12 cellular contexts compared by ENCODE assay signal in genomic region chr22:38258895-38259294, GRCh38. TPM values are rescaled to one million over a fixed set of nuclear protein-coding genes. Genes with fewer than 3 reads are reported as not detected.
DNase-seq lines count a peak whose midpoint lies in the region; ATAC-seq, FAIRE-seq and TF ChIP-seq lines count a peak whose summit lies in the region.
"Had no signal": no experiment of that assay in that cellular context is flagged by ENCODE, and none has a peak within 500 bp of the region (broad histone marks: within the 10 kb centered on the region; RNA-seq: fewer than 3 reads in every experiment).

No MANE protein-coding gene starts in this region.

- H3K4me3 Mint-ChIP-seq in natural killer cell: peak overlapping the region; percentile 14

- no peaks in the 10 kb centered on the region for H3K27me3 Mint-ChIP-seq in natural killer cell (ENCODE audit: low read depth in 2 of 2)

- peak overlapping the region; percentile 57 for H3K27ac ChIP-seq in angular gyrus (ENCODE audit: low read depth, low read length)
- H3K27ac ChIP-seq in gastroesophageal sphincter: peak overlapping the region in 3 of 4 donors; percentile 82 to 89 (median 85)
- H3K27ac ChIP-seq in thyroid gland: peak overlapping the region in 2 of 3 donors; percentile 64 to 80
- H3K27ac ChIP-seq in small intestine (ENCODE audit: low read depth in 1 of 2, low read length in 1 of 2): peak overlapping the region in 1 of 2 donors; percentile 90
- H3K27ac ChIP-seq: foreskin keratinocyte had no signal

- no peak for TF ChIP-seq EP300 in gastroesophageal sphincter (IDR thresholded peaks at IDR 0.05)

- no peak for FAIRE-seq in small intestine (lab: Jason Lieb, UNC)

- WGBS in gastroesophageal sphincter (ENCODE audit: low coverage in 1 of 2), 2 donors: 20 to 31% methylated on average over 1 to 8 of the region's 8 CpGs
- 76 to 77% methylated on average over 8 of the region's 8 CpGs for WGBS in thyroid gland, 2 donors
- WGBS in small intestine, 3 donors: 56 to 74% (median 69%) methylated on average over 8 of the region's 8 CpGs

- peaks cover 37 to 59% of the 10 kb centered on the region in 2 donors for H3K4me1 Mint-ChIP-seq in natural killer cell

- H3K27ac Mint-ChIP-seq in natural killer cell: peak overlapping the region in 1 of 2 donors; percentile 76

- H3K4me3 ChIP-seq in gastroesophageal sphincter (no peak overlapping the region), thyroid gland (replicated peaks in 1 of 3) (no peak overlapping the region), small intestine (ENCODE audit: low read depth in 1 of 2, low read length in 2 of 2) (no peak overlapping the region)

- H3K36me3 Mint-ChIP-seq in natural killer cell: no peaks in the 10 kb centered on the region

- intact Hi-C loops in natural killer cell (cut with micrococcal nuclease): no loop called here
- intact Hi-C loops in thyroid gland (cut with DNase I): no loop called here

- no peak for ATAC-seq in gastroesophageal sphincter
- no peak for ATAC-seq in natural killer cell
- no peak for ATAC-seq in GM19328 (IDR thresholded peaks at IDR 0.05; ENCODE audit: unreplicated experiment)
- ATAC-seq: foreskin keratinocyte had no signal

- H3K27me3 ChIP-seq in gastroesophageal sphincter (no peaks in the 10 kb centered on the region), thyroid gland (no peaks in the 10 kb centered on the region), small intestine (ENCODE audit: control insufficient read depth in 2 of 2, insufficient read depth in 2 of 2, low read length in 2 of 2) (no peaks in the 10 kb centered on the region)
- H3K27me3 ChIP-seq: foreskin keratinocyte had no signal

- DNase-seq in natural killer cell (no peak), thyroid gland (no peak), UCSD-AML1 (lab: John Stamatoyannopoulos, UW; ENCODE audit: unreplicated experiment) (no peak), small intestine (no peak)
- no peak for DNase-seq in activated CD8-positive, alpha-beta memory T cell treated with anti-CD3 and anti-CD28 coated beads, Interleukin-2, amount 50 U/mL, for 48 hours
- DNase-seq: foreskin keratinocyte, GOT3, left colon, T-helper 9 cell had no signal

- H3K36me3 ChIP-seq in gastroesophageal sphincter (no peaks in the 10 kb centered on the region), thyroid gland (no peaks in the 10 kb centered on the region), small intestine (ENCODE audit: control insufficient read depth in 2 of 2, insufficient read depth in 2 of 2, low read length in 2 of 2) (no peaks in the 10 kb centered on the region)

- no peaks in the 10 kb centered on the region for H3K9me3 ChIP-seq in gastroesophageal sphincter
- H3K9me3 ChIP-seq in thyroid gland: no peaks in the 10 kb centered on the region
- H3K9me3 ChIP-seq in small intestine (ENCODE audit: control insufficient read depth, low read depth): no peaks in the 10 kb centered on the region

- no peak for TF ChIP-seq CTCF in gastroesophageal sphincter (IDR thresholded peaks at IDR 0.05)
- no peak for TF ChIP-seq CTCF in natural killer cell (IDR thresholded peaks at IDR 0.05)
- TF ChIP-seq CTCF in thyroid gland (IDR thresholded peaks at IDR 0.05): no peak

- no peak for TF ChIP-seq POLR2A in gastroesophageal sphincter (IDR thresholded peaks at IDR 0.05)
- TF ChIP-seq POLR2A in thyroid gland (IDR thresholded peaks at IDR 0.05): no peak

- no peaks in the 10 kb centered on the region for H3K9me3 Mint-ChIP-seq in natural killer cell

- peaks cover 4 to 87% (median 41%) of the 10 kb centered on the region in 3 donors for H3K4me1 ChIP-seq in gastroesophageal sphincter
- H3K4me1 ChIP-seq in thyroid gland: peaks cover 37 to 61% of the 10 kb centered on the region in 2 donors
- no peaks in the 10 kb centered on the region for H3K4me1 ChIP-seq in small intestine (ENCODE audit: control insufficient read depth in 2 of 2, insufficient read depth in 1 of 2, low read depth in 1 of 2, low read length in 1 of 2)
- H3K4me1 ChIP-seq: foreskin keratinocyte had no signal

RNA-seq across cellular contexts. Expression of gene TMEM184B, which starts 13.9 kb away (rescaled TPM):
- total RNA-seq in gastroesophageal sphincter (100 to 1,000 TPM in 1 of 4 donors, 10 to 100 TPM in 3; 52.0 to 108 (median 64.9) TPM), natural killer cell (10 to 100 TPM; 58.1 to 72.5 (median 68.6) TPM), thyroid gland (10 to 100 TPM; 42.9 to 92.2 (median 74.5) TPM)
- polyA plus RNA-seq in small intestine: 10 to 100 TPM in 1 of 3 donors, 1 to 10 TPM in 2; 7.3 to 31.9 (median 8.7) TPM

RNA-seq across cellular contexts. Expression of gene MAFF, which starts 57.1 kb away (rescaled TPM):
- total RNA-seq in gastroesophageal sphincter (10 to 100 TPM; 21.2 to 93.7 (median 51.2) TPM), natural killer cell (100 to 1,000 TPM; 168 to 215 (median 187) TPM), thyroid gland (100 to 1,000 TPM in 1 of 4 donors, 10 to 100 TPM in 3; 13.1 to 111 (median 24.6) TPM)
- 10 to 100 TPM in 2 of 3 donors, 1 to 10 TPM in 1; 9.6 to 26.5 (median 17.2) TPM for polyA plus RNA-seq in small intestine

RNA-seq across cellular contexts. Expression of gene CSNK1E, which starts 58.3 kb away (rescaled TPM):
- total RNA-seq in gastroesophageal sphincter: 10 to 100 TPM; 70.3 to 90.3 (median 80.0) TPM
- total RNA-seq in natural killer cell: 100 to 1,000 TPM; 126 to 178 (median 149) TPM
- 10 to 100 TPM; 53.2 to 98.4 (median 69.5) TPM for total RNA-seq in thyroid gland
- polyA plus RNA-seq in small intestine: 10 to 100 TPM; 19.0 to 71.8 (median 21.6) TPM
